ENCODE assay signal across 1 cellular context in the genomic region with DNA sequence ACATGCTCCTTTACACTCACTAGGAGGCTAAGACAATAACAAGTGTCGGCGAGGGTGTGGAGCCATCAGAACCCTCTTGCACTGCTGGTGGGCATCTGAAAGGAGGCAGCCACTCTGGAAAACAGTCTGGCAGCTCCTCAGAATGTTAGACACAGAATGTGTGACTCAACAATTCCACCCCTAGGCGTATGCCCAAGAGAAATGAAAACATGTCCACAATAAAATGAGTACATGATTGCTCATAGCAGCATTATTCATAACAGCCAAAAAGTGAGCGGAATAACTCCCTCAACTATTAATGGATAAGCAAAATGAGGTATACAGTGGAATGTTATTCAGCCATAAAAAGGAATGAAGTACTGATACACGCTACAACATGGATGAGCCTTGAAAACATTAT.
TF ChIP-seq lines count a peak whose summit lies in the region.

No MANE protein-coding gene starts in this region.

TF ChIP-seq in HCT116, 20 proteins besides CTCF, POLR2A, EP300 and RAD21:
- TF ChIP-seq POLR2AphosphoS5 (IDR thresholded peaks at IDR 0.05; ENCODE audit: low read depth, low read length), result peak; percentile 26; the same call in 1 of the 2 replicates
- TF ChIP-seq SIN3A (IDR thresholded peaks at IDR 0.05; ENCODE audit: low read depth), result peak; percentile 44; the same call in 1 of the 2 replicates
- peak; percentile 95 for TF ChIP-seq JUND (IDR thresholded peaks at IDR 0.05)
- peak; percentile 96 for TF ChIP-seq CBX3 (IDR thresholded peaks at IDR 0.05; ENCODE audit: low read depth)
- TF ChIP-seq, protein P1, sequence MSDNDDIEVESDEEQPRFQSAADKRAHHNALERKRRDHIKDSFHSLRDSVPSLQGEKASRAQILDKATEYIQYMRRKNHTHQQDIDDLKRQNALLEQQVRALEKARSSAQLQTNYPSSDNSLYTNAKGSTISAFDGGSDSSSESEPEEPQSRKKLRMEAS (IDR thresholded peaks at IDR 0.05), result peak; percentile 69
- peak; percentile 47; the same call in 1 of the 2 replicates for TF ChIP-seq CEBPB (IDR thresholded peaks at IDR 0.05; ENCODE audit: low read depth)
- TF ChIP-seq YY1 (IDR thresholded peaks at IDR 0.05; ENCODE audit: extremely low read depth, insufficient replicate concordance, low read depth, low read length), result peak; percentile 64
- TF ChIP-seq SP1 (IDR thresholded peaks at IDR 0.05; ENCODE audit: low read depth), result peak; percentile 93
- peak; percentile 98 for TF ChIP-seq FOSL1 (IDR thresholded peaks at IDR 0.05; ENCODE audit: low read depth)
- no peak for TF ChIP-seq ELF1 (IDR thresholded peaks at IDR 0.05; ENCODE audit: borderline replicate concordance, low read depth)
- TF ChIP-seq, protein P2, sequence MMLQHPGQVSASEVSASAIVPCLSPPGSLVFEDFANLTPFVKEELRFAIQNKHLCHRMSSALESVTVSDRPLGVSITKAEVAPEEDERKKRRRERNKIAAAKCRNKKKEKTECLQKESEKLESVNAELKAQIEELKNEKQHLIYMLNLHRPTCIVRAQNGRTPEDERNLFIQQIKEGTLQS (IDR thresholded peaks at IDR 0.05), result no peak
- no peak for TF ChIP-seq EZH2 (IDR thresholded peaks at IDR 0.05)
- no peak for TF ChIP-seq ZFX (IDR thresholded peaks at IDR 0.05)
- peak; percentile 71; the same call in 1 of the 2 replicates for TF ChIP-seq SRF (IDR thresholded peaks at IDR 0.05; ENCODE audit: low read depth)
TF ChIP-seq in HCT116: peak in this region for 10.
